8 cellular contexts compared by ENCODE assay signal in the genomic region with DNA sequence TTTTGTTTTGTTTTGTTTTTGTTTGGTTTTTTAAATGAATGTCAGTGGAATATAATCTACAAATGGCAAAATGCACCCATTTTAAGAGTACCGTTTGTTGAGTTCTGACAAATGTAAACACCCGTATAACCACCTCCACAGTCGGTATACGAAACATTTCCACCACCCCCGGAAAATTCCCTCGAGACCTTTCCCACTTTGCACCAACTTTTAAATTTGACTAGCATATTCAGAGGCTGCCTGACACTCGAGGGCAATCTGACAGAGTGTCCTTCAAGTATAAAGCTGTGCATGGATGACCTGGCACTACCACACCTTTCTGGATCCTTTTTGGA. TPM values are rescaled to one million over a fixed set of nuclear protein-coding genes. Genes with fewer than 3 reads are reported as not detected.
DNase-seq lines count a peak whose midpoint lies in the region; ATAC-seq and TF ChIP-seq lines count a peak whose summit lies in the region.

No MANE protein-coding gene starts in this region.

- H3K27ac ChIP-seq in A673 (ENCODE audit: low read depth, low read length, poor library complexity, severe bottlenecking) = no peak overlapping the region
- no peak overlapping the region for H3K27ac ChIP-seq in HUES6 (ENCODE audit: low read depth, low read length)
- no peak overlapping the region for H3K27ac ChIP-seq in muscle layer of duodenum (ENCODE audit: low read length)

- CTCF ChIA-PET in A673 (lab: Charles Lee) = no interaction called here

- no peaks in the 10 kb centered on the region for H3K36me3 Mint-ChIP-seq in brain

- POLR2A ChIA-PET in A673 (lab: Charles Lee; ENCODE audit: low non-redundant PET) = interaction anchor here (0.7 kb wide), 1 partner anchor 186 kb away, joined by 3 read pairs; no protein-coding TSS in a partner anchor

- no peaks in the 10 kb centered on the region for H3K36me3 ChIP-seq in A673 (ENCODE audit: insufficient read depth, low read length, poor library complexity, severe bottlenecking)
- no peaks in the 10 kb centered on the region for H3K36me3 ChIP-seq in HUES6 (ENCODE audit: control insufficient read depth, insufficient read depth, low read length)
- H3K36me3 ChIP-seq in muscle layer of duodenum (ENCODE audit: control insufficient read depth in 1 of 2, insufficient read depth in 2 of 2, low read length in 2 of 2) = no peaks in the 10 kb centered on the region

- intact Hi-C loops in A673 (cut with micrococcal nuclease; ENCODE audit: unreplicated experiment) = no loop called here

- H3K27ac Mint-ChIP-seq in brain = peak overlapping the region in 2 of 5 experiments; percentile 38 to 44

- H3K4me3 ChIP-seq in A673 (ENCODE audit: low read depth, low read length, poor library complexity, severe bottlenecking) (peak overlapping the region; percentile 51), HUES6 (ENCODE audit: low read depth, low read length) (peak overlapping the region; percentile 81), muscle layer of duodenum (ENCODE audit: low read depth in 1 of 2, low read length in 2 of 2) (peak overlapping the region; percentile 85 to 88)

- in situ Hi-C loops in GM13977 (cut with MboI; ENCODE audit: low pct_unique_long_range_greater_than_20kb, low sequenced_read_pairs, unreplicated experiment) = no loop called here

- H3K27me3 ChIP-seq in A673 (replicated peaks; ENCODE audit: insufficient read depth, low read depth, low read length, poor library complexity) = no peaks in the 10 kb centered on the region
- peaks cover 14% of the 10 kb centered on the region for H3K27me3 ChIP-seq in HUES6 (ENCODE audit: control insufficient read depth, insufficient read depth, low read length)
- H3K27me3 ChIP-seq in muscle layer of duodenum (ENCODE audit: low read depth, low read length) = no peaks in the 10 kb centered on the region

- H3K9ac ChIP-seq in HUES6 (ENCODE audit: low read length) = no peak overlapping the region

- ATAC-seq in HG03097 (IDR thresholded peaks at IDR 0.05; ENCODE audit: low FRiP score, unreplicated experiment) (no peak), GM21529 (IDR thresholded peaks at IDR 0.05; ENCODE audit: unreplicated experiment) (no peak)

- no peaks in the 10 kb centered on the region for H3K9me3 Mint-ChIP-seq in brain

- H3K4me3 Mint-ChIP-seq in brain = peak overlapping the region; percentile 83 to 92 (median 83)

- TF ChIP-seq CTCF in A673 (conservative IDR thresholded peaks at IDR 0.05; ENCODE audit: low read depth, low read length) (no peak), brain (conservative IDR thresholded peaks at IDR 0.05) (no peak), GM13977 (IDR thresholded peaks at IDR 0.05; ENCODE audit: extremely low read depth, insufficient read depth, missing control alignments) (no peak)

- H3K27me3 Mint-ChIP-seq in brain = peaks cover 26% of the 10 kb centered on the region

- no peaks in the 10 kb centered on the region for H3K9me3 ChIP-seq in A673 (ENCODE audit: low read depth, low read length, poor library complexity, severe bottlenecking)
- H3K9me3 ChIP-seq in HUES6 (ENCODE audit: control insufficient read depth, insufficient read depth, low read depth, low read length) = no peaks in the 10 kb centered on the region
- no peaks in the 10 kb centered on the region for H3K9me3 ChIP-seq in muscle layer of duodenum (ENCODE audit: control insufficient read depth in 1 of 2, low read length in 2 of 2)

- H3K4me1 Mint-ChIP-seq in brain = peaks cover 80% of the 10 kb centered on the region

- no peaks in the 10 kb centered on the region for H3K4me1 ChIP-seq in A673 (ENCODE audit: insufficient read depth, low read length, poor library complexity, severe bottlenecking)
- H3K4me1 ChIP-seq in HUES6 (ENCODE audit: control insufficient read depth, insufficient read depth, low read length) = peaks cover 12% of the 10 kb centered on the region
- H3K4me1 ChIP-seq in muscle layer of duodenum (ENCODE audit: control insufficient read depth in 1 of 2, insufficient read depth in 2 of 2, low read length in 2 of 2) = peaks cover 0 to 30% of the 10 kb centered on the region in 2 donors

- no TSS peak for BruUV-seq in A673 (replicated peaks; lab: Mats Ljungman, UMichigan)

- DNase-seq in A673 (ENCODE audit: low spot score) (no peak), GM13977 (ENCODE audit: low spot score) (no peak), activated gamma-delta T cell treated with Interleukin-2 at 50 U/mL for 16 hours (no peak)

RNA-seq across cellular contexts. Expression of a gene that starts 0.6 kb away (rescaled TPM):
- total RNA-seq in A673 (2021) = 1.3 and 2.1 TPM in 2 replicates
- 7.3 TPM for polyA plus RNA-seq in brain (ENCODE audit: insufficient read depth, low read depth, low replicate concordance)
